Comparison of ENCODE assay signal across 16 cellular contexts in the genomic region with DNA sequence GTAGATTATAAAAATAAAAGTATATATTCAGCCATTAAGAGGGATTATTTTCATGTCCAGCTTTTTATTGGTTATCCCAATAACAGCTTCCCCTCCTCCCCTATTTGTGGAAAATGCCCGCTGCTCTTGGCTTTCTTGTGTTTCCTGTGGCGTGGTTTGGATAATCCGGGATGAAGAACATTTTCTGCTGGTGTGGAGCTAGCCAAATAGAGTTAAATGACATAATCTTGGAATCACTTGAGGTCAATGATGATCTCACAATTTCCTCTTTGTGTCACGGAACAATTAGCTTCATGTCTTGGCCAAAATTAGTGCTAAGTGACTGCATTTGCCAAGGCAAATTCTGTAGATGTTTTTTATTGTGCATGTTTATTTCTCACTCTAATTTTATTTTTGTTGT.
DNase-seq lines count a peak whose midpoint lies in the region; ATAC-seq lines count a peak whose summit lies in the region.
"Had no signal": no experiment of that assay in that cellular context is flagged by ENCODE, and none has a peak within 500 bp of the region (broad histone marks: within the 10 kb centered on the region; RNA-seq: fewer than 3 reads in every experiment).

No MANE protein-coding gene starts in this region.

- H3K4me1 Mint-ChIP-seq in activated CD4-positive, alpha-beta T cell treated with anti-CD3 and anti-CD28 coated beads, Interleukin-2, amount 10 ng/mL, durations not matched to agents 24 days and 14 days = peaks cover 11% of the 10 kb centered on the region
- H3K4me1 Mint-ChIP-seq: CD14-positive monocyte had no signal

- no peak for ATAC-seq in HG02759 (IDR thresholded peaks at IDR 0.05; ENCODE audit: unreplicated experiment)
- no peak for ATAC-seq in GM18511 (IDR thresholded peaks at IDR 0.05; ENCODE audit: unreplicated experiment)

- no peak overlapping the region for H3K4me3 Mint-ChIP-seq in activated CD4-positive, alpha-beta T cell treated with anti-CD3 and anti-CD28 coated beads, Interleukin-2, amount 10 ng/mL, durations not matched to agents 24 days and 14 days
- H3K4me3 Mint-ChIP-seq: CD14-positive monocyte had no signal

- no peaks in the 10 kb centered on the region for H3K9me3 Mint-ChIP-seq in activated CD4-positive, alpha-beta T cell treated with anti-CD3 and anti-CD28 coated beads, Interleukin-2, amount 10 ng/mL, durations not matched to agents 24 days and 14 days
- H3K9me3 Mint-ChIP-seq: CD14-positive monocyte had no signal

- intact Hi-C loops in activated CD4-positive, alpha-beta T cell treated with anti-CD3 and anti-CD28 coated beads, Interleukin-2, amount 10 ng/mL, durations not matched to agents 24 days and 14 days (cut with micrococcal nuclease) = no loop called here

- H3K36me3 Mint-ChIP-seq in activated CD4-positive, alpha-beta T cell treated with anti-CD3 and anti-CD28 coated beads, Interleukin-2, amount 10 ng/mL, durations not matched to agents 24 days and 14 days (ENCODE audit: low read depth) = no peaks in the 10 kb centered on the region
- H3K36me3 Mint-ChIP-seq: CD14-positive monocyte had no signal

- peaks cover 6% of the 10 kb centered on the region for H3K27me3 Mint-ChIP-seq in activated CD4-positive, alpha-beta T cell treated with anti-CD3 and anti-CD28 coated beads, Interleukin-2, amount 10 ng/mL, durations not matched to agents 24 days and 14 days

- H3K27ac Mint-ChIP-seq in activated CD4-positive, alpha-beta T cell treated with anti-CD3 and anti-CD28 coated beads, Interleukin-2, amount 10 ng/mL, durations not matched to agents 24 days and 14 days = no peak overlapping the region
- H3K27ac Mint-ChIP-seq: CD14-positive monocyte had no signal

- DNase-seq in Ammon's horn (ENCODE audit: low spot score) (peak; percentile 58), NCI-H82 (lab: John Stamatoyannopoulos, UW) (peak; percentile 59), dermis blood vessel endothelial cell (peak; percentile 41), glomerular endothelial cell (ENCODE audit: extremely low read depth, low read depth, low spot score) (peak; percentile 3), mesenteric fat pad (ENCODE audit: low spot score) (no peak)
- no peak for DNase-seq in activated CD4-positive, alpha-beta T cell treated with anti-CD3 and anti-CD28 coated beads, Interleukin-2, amount 10 ng/mL, durations not matched to agents 24 days and 14 days
- DNase-seq: COR-L47; DMS153; NCI-H187; NCI-H345; NCI-H526 treated with DMSO at 0.1 percent for 48 hours; NK-92 treated with Interleukin-12 subunit alpha and Interleukin-12 subunit beta, amount 100 ng/mL, for 24 hours; SIG-M5 had no signal

Comparison
In these comparisons a context has a peak if more than half of its experiments do, and no peak if none do; other contexts are left out.
1. DNase-seq: peak in Ammon's horn (single experiment), NCI-H82 (single experiment), dermis blood vessel endothelial cell (single experiment) and glomerular endothelial cell (single experiment); none in mesenteric fat pad (single experiment) and activated CD4-positive, alpha-beta T cell treated with anti-CD3 and anti-CD28 coated beads, Interleukin-2, amount 10 ng/mL, durations not matched to agents 24 days and 14 days (single experiment).